In genomic region chr10:77909755-77910375, GRCh38 we compare ENCODE assay signal across 1 cellular context.
A peak's percentile ranks its signal among the peaks of the same experiment; 100 is the strongest.
TF ChIP-seq lines count a peak whose summit lies in the region.

No MANE protein-coding gene starts in this region.

TF ChIP-seq in endothelial cell of umbilical vein, 7 proteins besides CTCF, POLR2A, EP300 and RAD21:
- TF ChIP-seq GATA2 (IDR thresholded peaks at IDR 0.05; ENCODE audit: insufficient read depth, insufficient read length, low read depth, low read length) (peak; percentile 52), EZH2 (IDR thresholded peaks at IDR 0.05; ENCODE audit: borderline replicate concordance, low read depth, low read length, severe bottlenecking) (no peak)
